In the genomic region with DNA sequence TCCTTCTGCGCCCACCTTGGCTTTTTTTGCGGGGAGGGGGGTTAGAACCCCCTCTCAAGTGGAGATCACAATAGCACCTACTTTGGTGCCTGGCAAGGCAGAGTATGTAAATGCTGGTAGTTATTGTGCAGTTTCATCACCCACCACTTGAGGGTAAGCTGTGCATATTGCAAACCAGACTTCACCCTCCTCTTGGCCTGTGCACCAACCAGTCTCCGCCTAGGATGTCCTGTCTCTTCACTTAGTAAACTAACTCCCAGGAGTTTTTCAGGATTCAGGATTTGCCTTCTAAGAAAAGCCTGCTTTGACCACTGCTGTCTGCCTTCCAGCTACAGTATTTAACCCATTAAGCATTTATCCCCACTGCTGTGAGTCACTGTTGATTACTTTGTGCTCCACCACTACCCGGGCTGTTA, we compare ENCODE assay signal across 8 cellular contexts. TPM values are rescaled to one million over a fixed set of nuclear protein-coding genes. Genes with fewer than 3 reads are reported as not detected.
DNase-seq lines count a peak whose midpoint lies in the region; ATAC-seq, FAIRE-seq and TF ChIP-seq lines count a peak whose summit lies in the region.

No MANE protein-coding gene starts in this region.

- H3K9ac ChIP-seq in Loucy (ENCODE audit: low read depth, low read length, poor library complexity, severe bottlenecking) (no peak overlapping the region), SK-N-MC (ENCODE audit: insufficient read length) (no peak overlapping the region)

- H3K27me3 ChIP-seq in Loucy (ENCODE audit: insufficient read depth, low read length, poor library complexity, severe bottlenecking) = no peaks in the 10 kb centered on the region
- no peaks in the 10 kb centered on the region for H3K27me3 ChIP-seq in bronchial epithelial cell (ENCODE audit: control insufficient read depth, insufficient read depth, low read length)
- H3K27me3 ChIP-seq in right lobe of liver = no peaks in the 10 kb centered on the region
- H3K27me3 ChIP-seq in uterus = no peaks in the 10 kb centered on the region

- no peaks in the 10 kb centered on the region for H3K36me3 ChIP-seq in Loucy (ENCODE audit: insufficient read depth, low read length)
- H3K36me3 ChIP-seq in SK-N-MC (ENCODE audit: insufficient read depth, low read length) = peaks cover 14% of the 10 kb centered on the region
- peaks cover 5% of the 10 kb centered on the region for H3K36me3 ChIP-seq in bronchial epithelial cell (ENCODE audit: control insufficient read depth, insufficient read depth, low read length)
- peaks cover 0 to 10% (median 0%) of the 10 kb centered on the region in 4 donors for H3K36me3 ChIP-seq in right lobe of liver
- no peaks in the 10 kb centered on the region for H3K36me3 ChIP-seq in uterus

- peaks cover 27% of the 10 kb centered on the region for H3K79me2 ChIP-seq in Loucy (ENCODE audit: insufficient read depth, low read length)

- no peaks in the 10 kb centered on the region for H3F3A ChIP-seq in Loucy (ENCODE audit: low read depth)

- no peak overlapping the region for H3K4me3 ChIP-seq in Loucy (ENCODE audit: low read length, poor library complexity, severe bottlenecking)
- no peak overlapping the region for H3K4me3 ChIP-seq in SK-N-MC
- no peak overlapping the region for H3K4me3 ChIP-seq in bronchial epithelial cell (ENCODE audit: low read depth, low read length)
- no peak overlapping the region for H3K4me3 ChIP-seq in right lobe of liver
- no peak overlapping the region for H3K4me3 ChIP-seq in uterus

- FAIRE-seq in bronchial epithelial cell (lab: Jason Lieb, UNC) = no peak

- no peaks in the 10 kb centered on the region for H3K9me2 ChIP-seq in Loucy (replicated peaks; ENCODE audit: low read depth, low read length)

- H3K27ac ChIP-seq in SK-N-MC = peak overlapping the region; percentile 62
- H3K27ac ChIP-seq in right lobe of liver = no peak overlapping the region
- peak overlapping the region; percentile 49 to 64 for H3K27ac ChIP-seq in uterus

- WGBS in right lobe of liver (ENCODE audit: insufficient coverage, low coverage, low lambda C conversion rate, missing lambda C conversion rate) = 41% methylated on average over 4 of the region's 4 CpGs

- H4K20me1 ChIP-seq in Loucy (ENCODE audit: insufficient read depth, low read length, poor library complexity, severe bottlenecking) = peaks cover 21% of the 10 kb centered on the region

- H3K4me1 ChIP-seq in Loucy (ENCODE audit: insufficient read depth, low read length, poor library complexity, severe bottlenecking) = peaks cover 17% of the 10 kb centered on the region
- peaks cover 0 to 19% (median 8%) of the 10 kb centered on the region in 4 donors for H3K4me1 ChIP-seq in right lobe of liver
- H3K4me1 ChIP-seq in uterus = peaks cover 0 to 16% of the 10 kb centered on the region in 2 donors

- peak overlapping the region; percentile 91 for H2AFZ ChIP-seq in Loucy (ENCODE audit: low read length)

- TF ChIP-seq POLR2A in right lobe of liver (IDR thresholded peaks at IDR 0.05) = no peak
- no peak for TF ChIP-seq POLR2A in uterus (IDR thresholded peaks at IDR 0.05)

- ATAC-seq in GM18868 (IDR thresholded peaks at IDR 0.05; ENCODE audit: unreplicated experiment) (peak; percentile 61), right lobe of liver (peak; percentile 77 to 94 (median 86))

- DNase-seq in COR-L47 (lab: John Stamatoyannopoulos, UW) (peak; percentile 51), SK-N-MC (ENCODE audit: low read depth, low spot score) (peak; percentile 70), bronchial epithelial cell (ENCODE audit: low read depth) (peak; percentile 66), right lobe of liver (peak in 1 of 3 donors; percentile 61), uterus (peak in 1 of 2 donors; percentile 66), NCI-H1048 (lab: John Stamatoyannopoulos, UW) (no peak)

- H3K4me2 ChIP-seq in Loucy (ENCODE audit: low read depth, low read length, poor library complexity, severe bottlenecking) = no peak overlapping the region

- intact Hi-C loops in right lobe of liver (cut with DNase I) (no loop called here), uterus (cut with DNase I; ENCODE audit: low total_unique reads) (no loop called here)

- H3K9me3 ChIP-seq in Loucy (ENCODE audit: insufficient read depth, low read depth, low read length) (no peaks in the 10 kb centered on the region), SK-N-MC (ENCODE audit: low read depth, low read length) (no peaks in the 10 kb centered on the region), right lobe of liver (no peaks in the 10 kb centered on the region), uterus (no peaks in the 10 kb centered on the region)

- TF ChIP-seq CTCF in Loucy (conservative IDR thresholded peaks at IDR 0.05; ENCODE audit: low read length) (peak; percentile 63), bronchial epithelial cell (IDR thresholded peaks at IDR 0.05; ENCODE audit: insufficient read depth, low read length, severe bottlenecking) (peak; percentile 57), right lobe of liver (IDR thresholded peaks at IDR 0.05) (peak; percentile 41 to 58 (median 54)), uterus (IDR thresholded peaks at IDR 0.05) (peak; percentile 44 to 74 (median 54))

RNA-seq across cellular contexts. Expression of gene UBXN1, which starts 2.0 kb away (rescaled TPM):
- total RNA-seq in bronchial epithelial cell (176 and 227 TPM in 2 replicates), right lobe of liver (10 to 100 TPM; 24.7 to 41.9 (median 28.0) TPM), uterus (100 to 1,000 TPM in 2 of 4 donors, 10 to 100 TPM in 2; 55.4 to 276 (median 102) TPM)

RNA-seq across cellular contexts. Expression of gene LRRN4CL, which starts 8.5 kb away (rescaled TPM):
- total RNA-seq in bronchial epithelial cell (0.26 and 1.2 TPM in 2 replicates), right lobe of liver (under 1 TPM in 1 of 6 experiments, not detected in 5; 0.12 TPM), uterus (10 to 100 TPM; 36.2 to 50.6 (median 41.4) TPM)

RNA-seq across cellular contexts. Expression of gene LBHD1, which starts 8.8 kb away (rescaled TPM):
- total RNA-seq in bronchial epithelial cell (0.77 and 1.1 TPM in 2 replicates), right lobe of liver (1 to 10 TPM; 2.7 to 6.5 (median 3.7) TPM), uterus (10 to 100 TPM in 1 of 4 donors, 1 to 10 TPM in 2, not detected in 1; 3.5 to 18.2 (median 6.9) TPM)

RNA-seq across cellular contexts. Expression of gene UQCC3, which starts 9.4 kb away (rescaled TPM):
- total RNA-seq in bronchial epithelial cell (27.9 and 29.4 TPM in 2 replicates), right lobe of liver (1 to 10 TPM; 4.0 to 6.3 (median 5.3) TPM), uterus (1 to 10 TPM in 3 of 4 donors, under 1 TPM in 1; 0.51 to 6.6 (median 3.4) TPM)

RNA-seq across cellular contexts. Expression of gene CSKMT, which starts 15.7 kb away (rescaled TPM):
- total RNA-seq in bronchial epithelial cell = 12.3 and 21.3 TPM in 2 replicates
- total RNA-seq in right lobe of liver = 1 to 10 TPM in 5 of 6 experiments, under 1 TPM in 1; 0.74 to 4.1 (median 2.6) TPM
- total RNA-seq in uterus = 10 to 100 TPM in 2 of 4 donors, 1 to 10 TPM in 1, not detected in 1; 7.7 to 25.9 (median 12.6) TPM

Comparison
In these comparisons a context has a peak if more than half of its experiments do, and no peak if none do; other contexts are left out.
1. H3K27ac ChIP-seq: peak in SK-N-MC (single experiment) and uterus (2 of 2); none in right lobe of liver (0 of 3).
2. RNA of gene LRRN4CL, which starts 8.5 kb away (total RNA-seq): 36.2 to 50.6 TPM in uterus; 0.26 to 1.2 TPM in bronchial epithelial cell and 0.12 TPM in right lobe of liver; every median in the first group is over 10 times any median in the second.
3. Peak in every context shown above with its lines, with median percentiles within 50 percentile points of each other: CTCF ChIP-seq.